ENCODE assay signal across 16 cellular contexts in genomic region chr13:109271991-109272454, GRCh38.
DNase-seq lines count a peak whose midpoint lies in the region; ATAC-seq and TF ChIP-seq lines count a peak whose summit lies in the region.
"Had no signal": no experiment of that assay in that cellular context is flagged by ENCODE, and none has a peak within 500 bp of the region (broad histone marks: within the 10 kb centered on the region; RNA-seq: fewer than 3 reads in every experiment).

No MANE protein-coding gene starts in this region.

- peak overlapping the region; percentile 32 for H3K9ac ChIP-seq in ES-I3 (ENCODE audit: low read depth, low read length)
- H3K9ac ChIP-seq: parathyroid adenoma had no signal

- in situ Hi-C loops in brain microvascular endothelial cell (cut with HindIII; ENCODE audit: low pct_ligation_motif_present, low sequenced_read_pairs): no loop called here

- H3K27me3 ChIP-seq in brain microvascular endothelial cell (replicated peaks): no peaks in the 10 kb centered on the region
- H3K27me3 ChIP-seq in CD8-positive, alpha-beta memory T cell (ENCODE audit: insufficient read depth, low read length, poor library complexity, severe bottlenecking): no peaks in the 10 kb centered on the region
- H3K27me3 ChIP-seq: heart left ventricle had no signal

- H3K36me3 ChIP-seq in ES-I3 (ENCODE audit: insufficient read depth, low read length) (0 out of 2 replicates have a peak, but pooled peaks cover 4% of the 10 kb centered on the region), brain microvascular endothelial cell (replicated peaks) (no peaks in the 10 kb centered on the region)
- no peaks in the 10 kb centered on the region for H3K36me3 ChIP-seq in CD8-positive, alpha-beta memory T cell (ENCODE audit: insufficient read depth, low read length)
- H3K36me3 ChIP-seq: heart left ventricle had no signal

- ATAC-seq in GM21390 (IDR thresholded peaks at IDR 0.05; ENCODE audit: unreplicated experiment): no peak
- ATAC-seq: activated CD8-positive, alpha-beta memory T cell treated with anti-CD3 and anti-CD28 coated beads, Interleukin-2, amount 10 ng/mL, durations not matched to agents 7 days and 5 days; heart left ventricle; stimulated activated naive CD8-positive, alpha-beta T cell treated with anti-CD3 and anti-CD28 coated beads, Interleukin-15, amount 100 ng/mL, for 72 hours had no signal

- peaks cover 23% of the 10 kb centered on the region for H3K4me1 ChIP-seq in ES-I3 (ENCODE audit: insufficient read depth, low read length)
- no peaks in the 10 kb centered on the region for H3K4me1 ChIP-seq in CD8-positive, alpha-beta memory T cell (ENCODE audit: insufficient read depth, low read length)
- H3K4me1 ChIP-seq: parathyroid adenoma had no signal

- peak; percentile 3 for TF ChIP-seq CTCF in brain microvascular endothelial cell (IDR thresholded peaks at IDR 0.05; ENCODE audit: low read depth, low read length, missing control alignments)

- CTCF ChIA-PET in CD8-positive, alpha-beta memory T cell (lab: Charles Lee): no interaction called here

- peak overlapping the region; percentile 39 for H3K4me3 ChIP-seq in brain microvascular endothelial cell (ENCODE audit: low read depth, low read length)
- no peak overlapping the region for H3K4me3 ChIP-seq in CD8-positive, alpha-beta memory T cell (ENCODE audit: low read length)
- H3K4me3 ChIP-seq: dorsolateral prefrontal cortex, heart left ventricle had no signal

- H3K4me1 Mint-ChIP-seq in CD8-positive, alpha-beta memory T cell: no peaks in the 10 kb centered on the region
- H3K4me1 Mint-ChIP-seq: activated CD8-positive, alpha-beta memory T cell treated with anti-CD3 and anti-CD28 coated beads, Interleukin-2, amount 10 ng/mL, durations not matched to agents 7 days and 5 days; stimulated activated naive CD8-positive, alpha-beta T cell treated with anti-CD3 and anti-CD28 coated beads, Interleukin-15, amount 100 ng/mL, for 72 hours had no signal

- POLR2A ChIA-PET in CD8-positive, alpha-beta memory T cell (lab: Charles Lee): no interaction called here

- H3K4me3 Mint-ChIP-seq in CD8-positive, alpha-beta memory T cell: no peak overlapping the region
- H3K4me3 Mint-ChIP-seq: activated CD8-positive, alpha-beta memory T cell treated with anti-CD3 and anti-CD28 coated beads, Interleukin-2, amount 10 ng/mL, durations not matched to agents 7 days and 5 days; CD14-positive monocyte; stimulated activated naive CD8-positive, alpha-beta T cell treated with anti-CD3 and anti-CD28 coated beads, Interleukin-15, amount 100 ng/mL, for 72 hours had no signal

- no peaks in the 10 kb centered on the region for H3K9me3 ChIP-seq in ES-I3 (ENCODE audit: control insufficient read depth, insufficient read depth, low read length)
- H3K9me3 ChIP-seq in CD8-positive, alpha-beta memory T cell (ENCODE audit: low read length): no peaks in the 10 kb centered on the region
- H3K9me3 ChIP-seq: heart left ventricle had no signal

- no peaks in the 10 kb centered on the region for H3K36me3 Mint-ChIP-seq in CD8-positive, alpha-beta memory T cell
- H3K36me3 Mint-ChIP-seq: activated CD8-positive, alpha-beta memory T cell treated with anti-CD3 and anti-CD28 coated beads, Interleukin-2, amount 10 ng/mL, durations not matched to agents 7 days and 5 days; CD14-positive monocyte had no signal

- DNase-seq in NCI-H524 treated with DMSO at 0.1 percent for 48 hours (lab: John Stamatoyannopoulos, UW): peak; percentile 52
- DNase-seq in brain microvascular endothelial cell: peak; percentile 30
- DNase-seq in myocyte (ENCODE audit: low read depth): peak; percentile 88
- no peak for DNase-seq in CD8-positive, alpha-beta memory T cell
- DNase-seq in activated naive CD4-positive, alpha-beta T cell (lab: John Stamatoyannopoulos, UW): no peak
- no peak for DNase-seq in DMS53 (lab: John Stamatoyannopoulos, UW)
- DNase-seq: activated CD8-positive, alpha-beta memory T cell treated with anti-CD3 and anti-CD28 coated beads, Interleukin-2, amount 10 ng/mL, durations not matched to agents 7 days and 5 days; dorsolateral prefrontal cortex; heart left ventricle; NCI-H1930; stimulated activated CD4-positive, alpha-beta T cell treated with anti-CD3 and anti-CD28 coated beads, Interleukin-4, amount 100 ng/mL, for 4 hours; stimulated activated naive CD8-positive, alpha-beta T cell treated with anti-CD3 and anti-CD28 coated beads, Interleukin-15, amount 100 ng/mL, for 72 hours had no signal

- peak overlapping the region; percentile 83 for H3K27ac ChIP-seq in brain microvascular endothelial cell
- H3K27ac ChIP-seq in CD8-positive, alpha-beta memory T cell (ENCODE audit: low read depth, low read length): no peak overlapping the region
- H3K27ac ChIP-seq: dorsolateral prefrontal cortex, heart left ventricle, parathyroid adenoma had no signal

- H3K9me3 Mint-ChIP-seq in CD8-positive, alpha-beta memory T cell: peaks cover 0 to 3% (median 0%) of the 10 kb centered on the region in 5 donors
- H3K9me3 Mint-ChIP-seq: stimulated activated naive CD8-positive, alpha-beta T cell treated with anti-CD3 and anti-CD28 coated beads, Interleukin-15, amount 100 ng/mL, for 72 hours had no signal

- H3K27me3 Mint-ChIP-seq in CD8-positive, alpha-beta memory T cell: no peaks in the 10 kb centered on the region
- H3K27me3 Mint-ChIP-seq: activated CD8-positive, alpha-beta memory T cell treated with anti-CD3 and anti-CD28 coated beads, Interleukin-2, amount 10 ng/mL, durations not matched to agents 7 days and 5 days had no signal

- H3K27ac Mint-ChIP-seq in CD8-positive, alpha-beta memory T cell: peak overlapping the region in 1 of 8 donors; percentile 68
- H3K27ac Mint-ChIP-seq: activated CD8-positive, alpha-beta memory T cell treated with anti-CD3 and anti-CD28 coated beads, Interleukin-2, amount 10 ng/mL, durations not matched to agents 7 days and 5 days; stimulated activated naive CD8-positive, alpha-beta T cell treated with anti-CD3 and anti-CD28 coated beads, Interleukin-15, amount 100 ng/mL, for 72 hours had no signal

Comparison
In these comparisons a context has a peak if more than half of its experiments do, and no peak if none do; other contexts are left out.
1. DNase-seq: peak in NCI-H524 treated with DMSO at 0.1 percent for 48 hours (single experiment), brain microvascular endothelial cell (single experiment) and myocyte (single experiment); none in CD8-positive, alpha-beta memory T cell (0 of 5), activated naive CD4-positive, alpha-beta T cell (0 of 4) and DMS53 (single experiment).